ENCODE assay signal across 15 cellular contexts in the genomic region with DNA sequence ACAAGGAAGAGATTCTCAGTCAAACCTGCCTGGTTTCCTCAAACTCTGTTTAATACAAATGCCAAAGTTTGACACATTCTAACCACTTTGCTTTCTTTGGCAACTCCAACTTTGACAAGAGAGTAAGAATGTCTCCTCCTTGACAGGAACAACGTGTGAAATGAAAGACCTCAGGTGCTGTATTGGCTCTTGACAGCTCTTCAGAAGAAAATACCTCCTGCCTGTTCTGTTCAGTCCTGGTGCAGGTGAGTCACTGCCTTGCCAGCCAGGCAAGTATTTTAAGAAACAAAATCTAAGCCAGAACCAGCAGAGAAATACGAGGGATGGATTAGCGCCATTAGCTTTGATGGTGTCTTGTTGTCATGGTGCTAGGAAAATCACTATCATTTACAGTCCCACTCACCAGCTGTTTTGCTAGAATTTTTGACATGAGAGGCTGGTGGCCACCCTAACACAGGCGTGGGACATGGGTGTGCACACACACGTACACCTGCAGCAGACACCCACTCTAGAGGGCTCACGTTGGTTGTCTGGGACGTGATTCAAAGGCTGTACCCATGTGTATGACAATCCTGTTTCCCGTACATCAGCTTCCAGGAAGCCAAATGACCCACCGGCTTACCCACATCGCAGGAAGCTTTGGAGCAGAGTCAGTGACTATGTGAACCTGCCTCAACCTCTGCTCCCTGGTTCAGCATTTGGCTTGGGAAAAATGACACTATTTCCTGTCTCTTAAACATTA.
A peak's percentile ranks its signal among the peaks of the same experiment; 100 is the strongest.
DNase-seq lines count a peak whose midpoint lies in the region; ATAC-seq, FAIRE-seq and TF ChIP-seq lines count a peak whose summit lies in the region.
"Had no signal": no experiment of that assay in that cellular context is flagged by ENCODE, and none has a peak within 500 bp of the region (broad histone marks: within the 10 kb centered on the region; RNA-seq: fewer than 3 reads in every experiment).

No MANE protein-coding gene starts in this region.

- peak; percentile 18 for DNase-seq in activated naive CD4-positive, alpha-beta T cell treated with anti-CD3 and anti-CD28 coated beads for 36 hours
- no peak for DNase-seq in activated naive CD4-positive, alpha-beta T cell (lab: John Stamatoyannopoulos, UW)
- DNase-seq in bronchial epithelial cell (ENCODE audit: low read depth): peak; percentile 76
- peak; percentile 40 for DNase-seq in lung (ENCODE audit: low spot score)
- DNase-seq in type B pancreatic cell (ENCODE audit: extremely low spot score, unreplicated experiment): no peak
- no peak for DNase-seq in effector memory CD8-positive, alpha-beta T cell
- DNase-seq: activated CD4-positive, alpha-beta T cell treated with anti-CD3 and anti-CD28 coated beads, Interleukin-2, amount 50 U/mL, for 1 hour; adrenal gland; immature natural killer cell; naive thymus-derived CD8-positive, alpha-beta T cell; NCI-H1105; stimulated activated CD4-positive, alpha-beta T cell treated with anti-CD3 and anti-CD28 coated beads, Interleukin-2, amount 100 ng/mL, for 24 hours had no signal

- intact Hi-C loops in activated naive CD4-positive, alpha-beta T cell treated with anti-CD3 and anti-CD28 coated beads for 36 hours (cut with micrococcal nuclease): loop anchor here (1.0 kb wide), 1 partner anchor 10 kb away; no protein-coding TSS in a partner anchor

- FAIRE-seq in bronchial epithelial cell (lab: Jason Lieb, UNC): no peak
- FAIRE-seq: GM12878 had no signal

- H3K27me3 ChIP-seq in bronchial epithelial cell (ENCODE audit: control insufficient read depth, insufficient read depth, low read length) (no peaks in the 10 kb centered on the region), lung (ENCODE audit: control insufficient read depth, insufficient read depth) (no peaks in the 10 kb centered on the region)
- H3K27me3 ChIP-seq: adrenal gland had no signal

- no peak overlapping the region for H3K4me3 ChIP-seq in bronchial epithelial cell (ENCODE audit: low read depth, low read length)
- H3K4me3 ChIP-seq in lung: no peak overlapping the region
- H3K4me3 ChIP-seq: adrenal gland, GM12878 had no signal

- peak overlapping the region; percentile 39 to 86 for H3K27ac ChIP-seq in lung (ENCODE audit: low read depth in 1 of 2, low read length in 1 of 2)

- peak; percentile 77 for ATAC-seq in lung (ENCODE audit: insufficient read depth, low FRiP score)
- ATAC-seq in GM19351 (IDR thresholded peaks at IDR 0.05; ENCODE audit: unreplicated experiment): no peak
- no peak for ATAC-seq in effector memory CD8-positive, alpha-beta T cell (replicated peaks)
- ATAC-seq in GM21367 (IDR thresholded peaks at IDR 0.05; ENCODE audit: unreplicated experiment): no peak
- ATAC-seq: naive thymus-derived CD8-positive, alpha-beta T cell had no signal

- no peaks in the 10 kb centered on the region for H3K27me3 Mint-ChIP-seq in activated naive CD4-positive, alpha-beta T cell treated with anti-CD3 and anti-CD28 coated beads for 36 hours (ENCODE audit: low read depth)
- peaks cover 6% of the 10 kb centered on the region for H3K27me3 Mint-ChIP-seq in type B pancreatic cell
- H3K27me3 Mint-ChIP-seq in effector memory CD8-positive, alpha-beta T cell: peaks cover 0 to 12% of the 10 kb centered on the region in 2 donors

- H3K4me3 Mint-ChIP-seq in activated naive CD4-positive, alpha-beta T cell treated with anti-CD3 and anti-CD28 coated beads for 36 hours: no peak overlapping the region
- no peak overlapping the region for H3K4me3 Mint-ChIP-seq in type B pancreatic cell
- no peak overlapping the region for H3K4me3 Mint-ChIP-seq in effector memory CD8-positive, alpha-beta T cell
- H3K4me3 Mint-ChIP-seq: immature natural killer cell; naive thymus-derived CD8-positive, alpha-beta T cell had no signal

- H3K27ac Mint-ChIP-seq in activated naive CD4-positive, alpha-beta T cell treated with anti-CD3 and anti-CD28 coated beads for 36 hours: peak overlapping the region; percentile 50
- peak overlapping the region; percentile 32 for H3K27ac Mint-ChIP-seq in type B pancreatic cell
- H3K27ac Mint-ChIP-seq in effector memory CD8-positive, alpha-beta T cell: no peak overlapping the region
- H3K27ac Mint-ChIP-seq: immature natural killer cell; naive thymus-derived CD8-positive, alpha-beta T cell had no signal

- no peaks in the 10 kb centered on the region for H3K9me3 Mint-ChIP-seq in activated naive CD4-positive, alpha-beta T cell treated with anti-CD3 and anti-CD28 coated beads for 36 hours
- no peaks in the 10 kb centered on the region for H3K9me3 Mint-ChIP-seq in type B pancreatic cell
- no peaks in the 10 kb centered on the region for H3K9me3 Mint-ChIP-seq in effector memory CD8-positive, alpha-beta T cell
- H3K9me3 Mint-ChIP-seq: naive thymus-derived CD8-positive, alpha-beta T cell had no signal

- H3K36me3 Mint-ChIP-seq in activated naive CD4-positive, alpha-beta T cell treated with anti-CD3 and anti-CD28 coated beads for 36 hours (ENCODE audit: low read depth): no peaks in the 10 kb centered on the region
- H3K36me3 Mint-ChIP-seq in type B pancreatic cell: no peaks in the 10 kb centered on the region
- no peaks in the 10 kb centered on the region for H3K36me3 Mint-ChIP-seq in effector memory CD8-positive, alpha-beta T cell (ENCODE audit: insufficient read depth)
- H3K36me3 Mint-ChIP-seq: immature natural killer cell had no signal

- H3K4me1 ChIP-seq in lung (ENCODE audit: control insufficient read depth in 2 of 2, insufficient read depth in 2 of 2, low read length in 2 of 2): peaks cover 3 to 4% of the 10 kb centered on the region in 2 donors
- H3K4me1 ChIP-seq: adrenal gland had no signal

- no peak for TF ChIP-seq CTCF in bronchial epithelial cell (IDR thresholded peaks at IDR 0.05; ENCODE audit: insufficient read depth, low read length, severe bottlenecking)
- no peak for TF ChIP-seq CTCF in lung (IDR thresholded peaks at IDR 0.05; ENCODE audit: control extremely low read depth, extremely low read depth)
- no peak for TF ChIP-seq CTCF in type B pancreatic cell (conservative IDR thresholded peaks at IDR 0.05)

- 70 to 80% methylated on average over 10 of the region's 10 CpGs for WGBS in lung, 2 donors

- CTCF ChIA-PET in activated naive CD4-positive, alpha-beta T cell treated with anti-CD3 and anti-CD28 coated beads for 36 hours (lab: Charles Lee): interaction anchor here (0.9 to 1.6 kb wide), 4 partner anchors 10 to 39 kb away, joined by 3 to 6 read pairs (median 5); no protein-coding TSS in a partner anchor

- peaks cover 40% of the 10 kb centered on the region for H3K4me1 Mint-ChIP-seq in activated naive CD4-positive, alpha-beta T cell treated with anti-CD3 and anti-CD28 coated beads for 36 hours (ENCODE audit: low read depth)
- H3K4me1 Mint-ChIP-seq in type B pancreatic cell (ENCODE audit: unreplicated experiment): peaks cover 24% of the 10 kb centered on the region
- peaks cover 6 to 11% of the 10 kb centered on the region in 2 donors for H3K4me1 Mint-ChIP-seq in effector memory CD8-positive, alpha-beta T cell (ENCODE audit: low read depth in 2 of 2)
- H3K4me1 Mint-ChIP-seq: immature natural killer cell had no signal

- no peaks in the 10 kb centered on the region for H3K9me3 ChIP-seq in lung (ENCODE audit: control insufficient read depth in 2 of 2, insufficient read depth in 1 of 2, low read length in 1 of 2)
- H3K9me3 ChIP-seq: adrenal gland had no signal

- H3K36me3 ChIP-seq in bronchial epithelial cell (ENCODE audit: control insufficient read depth, insufficient read depth, low read length) (no peaks in the 10 kb centered on the region), lung (ENCODE audit: control insufficient read depth in 2 of 2, insufficient read depth in 2 of 2, low read length in 2 of 2) (no peaks in the 10 kb centered on the region)
- H3K36me3 ChIP-seq: adrenal gland had no signal

Comparison
In these comparisons a context has a peak if more than half of its experiments do, and no peak if none do; other contexts are left out.
1. DNase-seq: peak in activated naive CD4-positive, alpha-beta T cell treated with anti-CD3 and anti-CD28 coated beads for 36 hours (single experiment), bronchial epithelial cell (single experiment) and lung (single experiment); none in activated naive CD4-positive, alpha-beta T cell (0 of 4), type B pancreatic cell (single experiment) and effector memory CD8-positive, alpha-beta T cell (0 of 3).
2. H3K27ac Mint-ChIP-seq: peak in activated naive CD4-positive, alpha-beta T cell treated with anti-CD3 and anti-CD28 coated beads for 36 hours (single experiment) and type B pancreatic cell (single experiment); none in effector memory CD8-positive, alpha-beta T cell (0 of 2).